ENCODE assay signal across 1 cellular context in genomic region chr9:86036555-86036954, GRCh38.
TF ChIP-seq lines count a peak whose summit lies in the region.

No MANE protein-coding gene starts in this region.

TF ChIP-seq in GM23338, 12 proteins besides CTCF, POLR2A, EP300 and RAD21 (continued from another document):
- TF ChIP-seq ZNF462 (CRISPR knock-in tag; IDR thresholded peaks at IDR 0.05): no peak
- no peak for TF ChIP-seq NANOG (IDR thresholded peaks at IDR 0.05; ENCODE audit: borderline replicate concordance)
- TF ChIP-seq EZH2phosphoT487 (IDR thresholded peaks at IDR 0.05; ENCODE audit: unreplicated experiment): no peak
- TF ChIP-seq POLR2AphosphoS5 (IDR thresholded peaks at IDR 0.05; ENCODE audit: low read depth): no peak
- no peak for TF ChIP-seq REST (IDR thresholded peaks at IDR 0.05; ENCODE audit: unreplicated experiment)
- no peak for TF ChIP-seq ZNF331 (CRISPR knock-in tag; IDR thresholded peaks at IDR 0.05; ENCODE audit: low read depth)
- no peak for TF ChIP-seq EZH2 (IDR thresholded peaks at IDR 0.05; ENCODE audit: low read depth, unreplicated experiment)
- no peak for TF ChIP-seq CREB1 (CRISPR knock-in tag; IDR thresholded peaks at IDR 0.05; ENCODE audit: low read depth)
- TF ChIP-seq JUNB (IDR thresholded peaks at IDR 0.05; ENCODE audit: unreplicated experiment): no peak
- TF ChIP-seq STAT1 (IDR thresholded peaks at IDR 0.05; ENCODE audit: unreplicated experiment): no peak
TF ChIP-seq in GM23338: peak in this region for 0.
